Comparison of ENCODE assay signal across 11 cellular contexts in genomic region chr16:85316944-85317343, GRCh38.
DNase-seq lines count a peak whose midpoint lies in the region; ATAC-seq and TF ChIP-seq lines count a peak whose summit lies in the region.
"Had no signal": no experiment of that assay in that cellular context is flagged by ENCODE, and none has a peak within 500 bp of the region (broad histone marks: within the 10 kb centered on the region; RNA-seq: fewer than 3 reads in every experiment).

No MANE protein-coding gene starts in this region.

- H3K14ac ChIP-seq in mesenchymal stem cell (ENCODE audit: low read length in 2 of 2) (no peak overlapping the region), trophoblast cell (ENCODE audit: low read length) (no peak overlapping the region)

- 89% methylated on average over 9 of the region's 9 CpGs for WGBS in mesenchymal stem cell
- WGBS in trophoblast cell (ENCODE audit: extremely low coverage, insufficient coverage, insufficient read length), result no CpG with 5 or more reads among the region's 9 CpGs

- H3K4me1 Mint-ChIP-seq in WTC11, result peaks cover 43% of the 10 kb centered on the region
- peaks cover 19% of the 10 kb centered on the region for H3K4me1 Mint-ChIP-seq in endothelial cell (ENCODE audit: unreplicated experiment)
- peaks cover 5% of the 10 kb centered on the region for H3K4me1 Mint-ChIP-seq in activated CD4-positive, alpha-beta T cell treated with anti-CD3 and anti-CD28 coated beads, Interleukin-2, amount 10 ng/mL, durations not matched to agents 7 days and 5 days

- no peak overlapping the region for H3K27ac Mint-ChIP-seq in WTC11
- no peak overlapping the region for H3K27ac Mint-ChIP-seq in endothelial cell (ENCODE audit: unreplicated experiment)
- H3K27ac Mint-ChIP-seq in activated CD4-positive, alpha-beta T cell treated with anti-CD3 and anti-CD28 coated beads, Interleukin-2, amount 10 ng/mL, durations not matched to agents 7 days and 5 days, result no peak overlapping the region

- intact Hi-C loops in Right ventricle myocardium superior (cut with DNase I), result no loop called here
- intact Hi-C loops in left ventricle myocardium inferior (cut with micrococcal nuclease), result no loop called here

- H3K9me3 ChIP-seq in left ventricle myocardium inferior (replicated peaks), result no peaks in the 10 kb centered on the region
- H3K9me3 ChIP-seq in mesenchymal stem cell (ENCODE audit: control insufficient read depth, low read length), result no peaks in the 10 kb centered on the region
- peaks cover 2% of the 10 kb centered on the region for H3K9me3 ChIP-seq in trophoblast cell (ENCODE audit: insufficient read depth, low read depth, low read length)

- H2AFZ ChIP-seq in mesenchymal stem cell (ENCODE audit: low read depth, low read length) (no peak overlapping the region), trophoblast cell (ENCODE audit: insufficient read depth, low read length, poor library complexity) (no peak overlapping the region)

- no peak overlapping the region for H2BK120ac ChIP-seq in mesenchymal stem cell (ENCODE audit: low read depth, low read length)
- no peak overlapping the region for H2BK120ac ChIP-seq in trophoblast cell (ENCODE audit: insufficient read depth, low read length, poor library complexity)

- H4K91ac ChIP-seq in mesenchymal stem cell (ENCODE audit: low read length), result peak overlapping the region; percentile 8
- H4K91ac ChIP-seq in trophoblast cell (ENCODE audit: low read depth, low read length), result no peak overlapping the region

- peaks cover 20% of the 10 kb centered on the region for H3K79me1 ChIP-seq in mesenchymal stem cell (replicated peaks; ENCODE audit: low read length, poor library complexity, severe bottlenecking)
- H3K79me1 ChIP-seq in trophoblast cell (ENCODE audit: low read length), result no peaks in the 10 kb centered on the region

- H3K27ac ChIP-seq in left ventricle myocardium inferior (replicated peaks), result no peak overlapping the region
- no peak overlapping the region for H3K27ac ChIP-seq in mesenchymal stem cell (ENCODE audit: low read length, poor library complexity, severe bottlenecking)
- no peak overlapping the region for H3K27ac ChIP-seq in trophoblast cell (ENCODE audit: low read depth, low read length)

- peak overlapping the region; percentile 30 to 67 for H3K4ac ChIP-seq in mesenchymal stem cell (ENCODE audit: low read depth in 1 of 2, low read length in 2 of 2)
- no peak overlapping the region for H3K4ac ChIP-seq in trophoblast cell (ENCODE audit: low read depth, low read length)

- H3K36me3 Mint-ChIP-seq in WTC11 (no peaks in the 10 kb centered on the region), endothelial cell (ENCODE audit: low read depth, unreplicated experiment) (no peaks in the 10 kb centered on the region)
- H3K36me3 Mint-ChIP-seq in activated CD4-positive, alpha-beta T cell treated with anti-CD3 and anti-CD28 coated beads, Interleukin-2, amount 10 ng/mL, durations not matched to agents 7 days and 5 days (ENCODE audit: low read depth), result no peaks in the 10 kb centered on the region

- H3K4me3 Mint-ChIP-seq in WTC11 (no peak overlapping the region), endothelial cell (ENCODE audit: unreplicated experiment) (no peak overlapping the region)
- no peak overlapping the region for H3K4me3 Mint-ChIP-seq in activated CD4-positive, alpha-beta T cell treated with anti-CD3 and anti-CD28 coated beads, Interleukin-2, amount 10 ng/mL, durations not matched to agents 7 days and 5 days

- H3K23ac ChIP-seq in mesenchymal stem cell (ENCODE audit: low read length in 2 of 2), result no peak overlapping the region
- H3K23ac ChIP-seq in trophoblast cell (ENCODE audit: low read length), result no peak overlapping the region

- H3K18ac ChIP-seq in mesenchymal stem cell (ENCODE audit: low read depth in 1 of 2, low read length in 2 of 2), result peak overlapping the region in 1 of 2 experiments; percentile 71
- peak overlapping the region; percentile 22 for H3K18ac ChIP-seq in trophoblast cell (ENCODE audit: low read length)

- H2AK5ac ChIP-seq in mesenchymal stem cell (ENCODE audit: low read length, severe bottlenecking) (no peak overlapping the region), trophoblast cell (ENCODE audit: low read length) (no peak overlapping the region)

- H4K8ac ChIP-seq in mesenchymal stem cell (ENCODE audit: low read length) (no peak overlapping the region), trophoblast cell (ENCODE audit: low read depth, low read length) (no peak overlapping the region)

- TF ChIP-seq CTCF in left ventricle myocardium inferior (IDR thresholded peaks at IDR 0.05; ENCODE audit: borderline replicate concordance), result no peak
- no peak for TF ChIP-seq CTCF in WTC11 (IDR thresholded peaks at IDR 0.05)
- TF ChIP-seq CTCF in endothelial cell (IDR thresholded peaks at IDR 0.05; ENCODE audit: unreplicated experiment), result no peak

- no peak overlapping the region for H4K12ac ChIP-seq in trophoblast cell (ENCODE audit: low read depth, low read length)

- no peak overlapping the region for H2BK15ac ChIP-seq in mesenchymal stem cell (ENCODE audit: low read depth, poor library complexity, severe bottlenecking)

- H2BK5ac ChIP-seq in mesenchymal stem cell (ENCODE audit: low read depth, low read length, poor library complexity, severe bottlenecking) (no peak overlapping the region), trophoblast cell (ENCODE audit: low read depth, low read length, poor library complexity) (no peak overlapping the region)

- H3K9me3 Mint-ChIP-seq in WTC11 (no peaks in the 10 kb centered on the region), endothelial cell (ENCODE audit: unreplicated experiment) (no peaks in the 10 kb centered on the region)
- H3K9me3 Mint-ChIP-seq in activated CD4-positive, alpha-beta T cell treated with anti-CD3 and anti-CD28 coated beads, Interleukin-2, amount 10 ng/mL, durations not matched to agents 7 days and 5 days, result no peaks in the 10 kb centered on the region

- CTCF ChIA-PET in WTC11 (lab: Charles Lee), result interaction anchor here (1.1 kb wide), 1 partner anchor 17 kb away, joined by 3 read pairs; no protein-coding TSS in a partner anchor
- CTCF ChIA-PET in activated CD4-positive, alpha-beta T cell treated with anti-CD3 and anti-CD28 coated beads, Interleukin-2, amount 10 ng/mL, durations not matched to agents 7 days and 5 days (lab: Charles Lee), result no interaction called here

- no peak overlapping the region for H3K4me2 ChIP-seq in mesenchymal stem cell (ENCODE audit: low read length, poor library complexity, severe bottlenecking)
- H3K4me2 ChIP-seq in trophoblast cell (ENCODE audit: low read length), result no peak overlapping the region

- no peaks in the 10 kb centered on the region for H3K79me2 ChIP-seq in trophoblast cell (ENCODE audit: control insufficient read depth, insufficient read depth, low read length, poor library complexity)

- H3K9ac ChIP-seq in mesenchymal stem cell (ENCODE audit: low read length) (no peak overlapping the region), trophoblast cell (ENCODE audit: low read length) (no peak overlapping the region)

- H2BK12ac ChIP-seq in mesenchymal stem cell (ENCODE audit: low read length in 2 of 2) (peak overlapping the region in 1 of 2 experiments; percentile 23), trophoblast cell (ENCODE audit: low read length) (no peak overlapping the region)

- DNase-seq in Right ventricle myocardium superior (peak; percentile 30), left ventricle myocardium inferior (no peak), WTC11 (ENCODE audit: low spot score) (no peak), mesenchymal stem cell (no peak), trophoblast cell (no peak), endothelial cell (ENCODE audit: low spot score) (no peak)
- no peak for DNase-seq in activated CD4-positive, alpha-beta T cell treated with anti-CD3 and anti-CD28 coated beads, Interleukin-2, amount 10 ng/mL, durations not matched to agents 7 days and 5 days
- DNase-seq: GOT3, NCI-H2081 treated with DMSO at 0.1 percent for 48 hours, NCI-H2171 treated with DMSO at 0.1 percent for 48 hours had no signal

- ATAC-seq in Right ventricle myocardium superior (ENCODE audit: poor library complexity) (no peak), WTC11 (no peak; the same call in 1 of the 2 replicates), HG03469 (IDR thresholded peaks at IDR 0.05; ENCODE audit: unreplicated experiment) (no peak)

- H3K27me3 Mint-ChIP-seq in WTC11 (ENCODE audit: low read depth) (no peaks in the 10 kb centered on the region), endothelial cell (ENCODE audit: unreplicated experiment) (peaks cover 14% of the 10 kb centered on the region)
- H3K27me3 Mint-ChIP-seq in activated CD4-positive, alpha-beta T cell treated with anti-CD3 and anti-CD28 coated beads, Interleukin-2, amount 10 ng/mL, durations not matched to agents 7 days and 5 days, result no peaks in the 10 kb centered on the region

- H3K27me3 ChIP-seq in left ventricle myocardium inferior (ENCODE audit: low read depth), result no peaks in the 10 kb centered on the region
- no peaks in the 10 kb centered on the region for H3K27me3 ChIP-seq in mesenchymal stem cell (ENCODE audit: control insufficient read depth in 1 of 2, insufficient read depth in 1 of 2, low read length in 2 of 2)
- H3K27me3 ChIP-seq in trophoblast cell (ENCODE audit: insufficient read depth, low read length), result no peaks in the 10 kb centered on the region

- H3K4me3 ChIP-seq in left ventricle myocardium inferior (no peak overlapping the region), mesenchymal stem cell (ENCODE audit: insufficient read depth in 1 of 2, low read depth in 1 of 2, low read length in 2 of 2) (no peak overlapping the region), trophoblast cell (ENCODE audit: low read depth, low read length) (no peak overlapping the region)

- POLR2A ChIA-PET in WTC11 (lab: Charles Lee), result no interaction called here
- POLR2A ChIA-PET in activated CD4-positive, alpha-beta T cell treated with anti-CD3 and anti-CD28 coated beads, Interleukin-2, amount 10 ng/mL, durations not matched to agents 7 days and 5 days (lab: Charles Lee), result no interaction called here

- H3K4me1 ChIP-seq in left ventricle myocardium inferior (peaks cover 27% of the 10 kb centered on the region), mesenchymal stem cell (ENCODE audit: control insufficient read depth, insufficient read depth, low read depth, low read length) (peaks cover 40% of the 10 kb centered on the region), trophoblast cell (ENCODE audit: control insufficient read depth in 1 of 2, insufficient read depth in 2 of 2, low read length in 2 of 2) (peaks cover 12% of the 10 kb centered on the region in 2 experiments)

- H3K36me3 ChIP-seq in left ventricle myocardium inferior (no peaks in the 10 kb centered on the region), mesenchymal stem cell (ENCODE audit: control insufficient read depth in 1 of 2, insufficient read depth in 2 of 2, low read depth in 1 of 2, low read length in 2 of 2) (no peaks in the 10 kb centered on the region), trophoblast cell (ENCODE audit: control insufficient read depth in 1 of 2, insufficient read depth in 2 of 2, low read length in 2 of 2) (no peaks in the 10 kb centered on the region)
